ENCODE assay signal across 8 cellular contexts in genomic region chr22:36505998-36506635, GRCh38. TPM values are rescaled to one million over a fixed set of nuclear protein-coding genes. Genes with fewer than 3 reads are reported as not detected.
DNase-seq lines count a peak whose midpoint lies in the region; ATAC-seq, FAIRE-seq and TF ChIP-seq lines count a peak whose summit lies in the region.

No MANE protein-coding gene starts in this region.

- H3K9me2 ChIP-seq in DOHH2 (replicated peaks; ENCODE audit: control insufficient read depth, low read length) = no peaks in the 10 kb centered on the region

- H3F3A ChIP-seq in DOHH2 (ENCODE audit: control insufficient read depth, insufficient read depth) = peaks cover 21% of the 10 kb centered on the region

- H3K9me3 ChIP-seq in DOHH2 (ENCODE audit: control insufficient read depth, insufficient read depth, low read length) (no peaks in the 10 kb centered on the region), SJCRH30 (replicated peaks) (no peaks in the 10 kb centered on the region), fibroblast of lung (ENCODE audit: control insufficient read depth, insufficient read depth, low read depth, low read length) (no peaks in the 10 kb centered on the region), pancreas (no peaks in the 10 kb centered on the region)

- H3K79me2 ChIP-seq in DOHH2 (ENCODE audit: control insufficient read depth, low read length) (peaks cover 16% of the 10 kb centered on the region), fibroblast of lung (ENCODE audit: control insufficient read depth, insufficient read depth, low read length) (no peaks in the 10 kb centered on the region)

- H4K20me1 ChIP-seq in DOHH2 (ENCODE audit: control insufficient read depth, insufficient read depth, low read depth, low read length) (no peaks in the 10 kb centered on the region), fibroblast of lung (ENCODE audit: control insufficient read depth, extremely low read depth, insufficient read depth, low read length) (no peaks in the 10 kb centered on the region)

- H3K36me3 Mint-ChIP-seq in CD14-positive monocyte = peaks cover 10 to 13% of the 10 kb centered on the region in 2 donors

- 91 to 92% methylated on average over 59 to 60 of the region's 60 CpGs for WGBS in pancreas, 2 donors

- peaks cover 36% of the 10 kb centered on the region for H3K36me3 ChIP-seq in DOHH2 (ENCODE audit: control insufficient read depth, low read length)
- peaks cover 13% of the 10 kb centered on the region for H3K36me3 ChIP-seq in SJCRH30
- H3K36me3 ChIP-seq in fibroblast of lung (ENCODE audit: control insufficient read depth, insufficient read depth, low read length) = peaks cover 6% of the 10 kb centered on the region
- peaks cover 0 to 10% (median 5%) of the 10 kb centered on the region in 3 donors for H3K36me3 ChIP-seq in pancreas

- DNase-seq in SJCRH30 (no peak), fibroblast of lung (ENCODE audit: low read depth in 2 of 2) (no peak), pancreas (peak in 3 of 6 donors; percentile 44 to 81 (median 56)), pons (ENCODE audit: low spot score) (no peak), middle frontal gyrus (ENCODE audit: extremely low spot score, low spot score) (no peak), CD14-positive monocyte (ENCODE audit: low spot score) (no peak)

- peaks cover 0 to 2% (median 0%) of the 10 kb centered on the region in 7 donors for H3K9me3 Mint-ChIP-seq in CD14-positive monocyte

- peaks cover 0 to 2% (median 0%) of the 10 kb centered on the region in 3 donors for H3K27me3 Mint-ChIP-seq in CD14-positive monocyte (ENCODE audit: low read depth in 3 of 3)

- H3K4me3 ChIP-seq in DOHH2 (ENCODE audit: low read length) = peak overlapping the region; percentile 75
- peak overlapping the region; percentile 66 for H3K4me3 ChIP-seq in SJCRH30
- peak overlapping the region in 3 of 4 experiments; percentile 25 to 64 (median 45) for H3K4me3 ChIP-seq in fibroblast of lung (replicated peaks in 1 of 4; ENCODE audit: control extremely low read depth in 1 of 4, insufficient read depth in 1 of 4, low read depth in 3 of 4, low read length in 4 of 4)
- H3K4me3 ChIP-seq in pancreas = peak overlapping the region; percentile 48 to 66 (median 60)

- H3K27ac Mint-ChIP-seq in CD14-positive monocyte = peak overlapping the region in 3 of 7 donors; percentile 28 to 61 (median 45)

- H3K27me3 ChIP-seq in DOHH2 (ENCODE audit: control insufficient read depth, low read length) (no peaks in the 10 kb centered on the region), SJCRH30 (no peaks in the 10 kb centered on the region), fibroblast of lung (ENCODE audit: control insufficient read depth, insufficient read depth, low read length) (no peaks in the 10 kb centered on the region), pancreas (no peaks in the 10 kb centered on the region)

- TF ChIP-seq CTCF in DOHH2 (IDR thresholded peaks at IDR 0.05; ENCODE audit: low read depth, low read length, poor library complexity, severe bottlenecking) = no peak
- TF ChIP-seq CTCF in fibroblast of lung (conservative IDR thresholded peaks at IDR 0.05 in 1 of 2, IDR thresholded peaks at IDR 0.05 in 1 of 2; ENCODE audit: low read depth in 1 of 2, low read length in 2 of 2) = no peak
- TF ChIP-seq CTCF in pancreas (IDR thresholded peaks at IDR 0.05) = no peak
- TF ChIP-seq CTCF in CD14-positive monocyte (IDR thresholded peaks at IDR 0.05) = no peak

- no peak for ATAC-seq in pancreas
- ATAC-seq in GM19351 (IDR thresholded peaks at IDR 0.05; ENCODE audit: unreplicated experiment) = no peak

- peaks cover 23% of the 10 kb centered on the region for H3K4me1 Mint-ChIP-seq in CD14-positive monocyte

- no peak overlapping the region for H2AFZ ChIP-seq in fibroblast of lung (ENCODE audit: low read length)

- peak overlapping the region in 1 of 2 donors; percentile 66 for H3K4me3 Mint-ChIP-seq in CD14-positive monocyte

- peak overlapping the region; percentile 58 for H3K27ac ChIP-seq in DOHH2 (ENCODE audit: low read depth, low read length)
- peak overlapping the region; percentile 58; the same call in 1 of the 2 replicates for H3K27ac ChIP-seq in SJCRH30
- H3K27ac ChIP-seq in fibroblast of lung (ENCODE audit: insufficient read depth, low read length) = no peak overlapping the region
- H3K27ac ChIP-seq in pancreas = peak overlapping the region; percentile 32 to 73 (median 67)

- intact Hi-C loops in pancreas (cut with DNase I) (no loop called here), CD14-positive monocyte (cut with micrococcal nuclease) (no loop called here)

- FAIRE-seq in pancreas (lab: Jason Lieb, UNC) = no peak

- H3K4me2 ChIP-seq in DOHH2 (ENCODE audit: low read length) (peak overlapping the region; percentile 75), fibroblast of lung (ENCODE audit: extremely low read depth, insufficient read depth, low read length) (peak overlapping the region; percentile 51)

- H3K4me1 ChIP-seq in DOHH2 (ENCODE audit: control insufficient read depth, low read length) (peaks cover 26% of the 10 kb centered on the region), SJCRH30 (no peaks in the 10 kb centered on the region), fibroblast of lung (ENCODE audit: control insufficient read depth, extremely low read depth, insufficient read depth, low read length) (no peaks in the 10 kb centered on the region), pancreas (peaks cover 0 to 7% (median 5%) of the 10 kb centered on the region in 3 donors)

- H3K9ac ChIP-seq in fibroblast of lung (ENCODE audit: insufficient read depth, low read length) = no peak overlapping the region

RNA-seq across cellular contexts. Expression of gene FOXRED2, which starts 0.7 kb away (rescaled TPM):
- 16.9 and 20.9 TPM in 2 replicates for total RNA-seq in SJCRH30 (2014; rRNA removed; shearing (Covaris generic))
- total RNA-seq in fibroblast of lung (3.3 and 8.7 TPM in 2 replicates), pancreas (1 to 10 TPM; 3.9 to 6.0 (median 5.3) TPM)
- polyA plus RNA-seq in fibroblast of lung (3.8 and 8.8 TPM in 2 replicates), pancreas (1 to 10 TPM; 2.0 to 3.5 TPM), CD14-positive monocyte (1 to 10 TPM; 1.9 to 2.0 TPM)
- 5.1 and 9.6 TPM in 2 replicates for polyA plus RNA-seq in fibroblast of lung (2012)
- 13.7 and 28.1 TPM in 2 replicates for polyA minus RNA-seq in fibroblast of lung (ENCODE audit: low replicate concordance)

RNA-seq across cellular contexts. Expression of gene EIF3D, which starts 22.8 kb away (rescaled TPM):
- total RNA-seq in SJCRH30 (2014; rRNA removed; shearing (Covaris generic)) = 211 and 216 TPM in 2 replicates
- 306 and 407 TPM in 2 replicates for total RNA-seq in fibroblast of lung
- 267 and 318 TPM in 2 replicates for polyA plus RNA-seq in fibroblast of lung
- polyA plus RNA-seq in fibroblast of lung (2012) = 165 and 195 TPM in 2 replicates
- 371 and 415 TPM in 2 replicates for polyA minus RNA-seq in fibroblast of lung (ENCODE audit: low replicate concordance)
- 100 to 1,000 TPM; 106 to 182 (median 134) TPM for total RNA-seq in pancreas
- polyA plus RNA-seq in pancreas = 100 to 1,000 TPM; 130 to 148 TPM
- 100 to 1,000 TPM; 102 to 122 TPM for polyA plus RNA-seq in CD14-positive monocyte

RNA-seq across cellular contexts. Expression of gene TXN2, which starts 24.7 kb away (rescaled TPM):
- total RNA-seq in SJCRH30 (2014; rRNA removed; shearing (Covaris generic)) = 45.6 and 53.6 TPM in 2 replicates
- total RNA-seq in fibroblast of lung (20.5 and 25.3 TPM in 2 replicates), pancreas (10 to 100 TPM; 20.4 to 33.6 (median 30.5) TPM)
- polyA plus RNA-seq in fibroblast of lung (118 and 164 TPM in 2 replicates), pancreas (10 to 100 TPM; 43.1 to 49.5 TPM), CD14-positive monocyte (100 to 1,000 TPM; 140 to 141 TPM)
- 82.3 and 118 TPM in 2 replicates for polyA plus RNA-seq in fibroblast of lung (2012)
- 75.3 and 223 TPM in 2 replicates for polyA minus RNA-seq in fibroblast of lung (ENCODE audit: low replicate concordance)
